Comparison of ENCODE assay signal across 12 cellular contexts in genomic region chr13:110540871-110541525, GRCh38. TPM values are rescaled to one million over a fixed set of nuclear protein-coding genes. Genes with fewer than 3 reads are reported as not detected.
DNase-seq lines count a peak whose midpoint lies in the region; ATAC-seq and TF ChIP-seq lines count a peak whose summit lies in the region.
"Had no signal": no experiment of that assay in that cellular context is flagged by ENCODE, and none has a peak within 500 bp of the region (broad histone marks: within the 10 kb centered on the region; RNA-seq: fewer than 3 reads in every experiment).

No MANE protein-coding gene starts in this region.

- H3K27ac Mint-ChIP-seq in nephron progenitor cell = peak overlapping the region; percentile 92
- H3K27ac Mint-ChIP-seq in CD14-positive monocyte = peak overlapping the region in 3 of 7 donors; percentile 30 to 58 (median 31)
- no peak overlapping the region for H3K27ac Mint-ChIP-seq in activated T-helper 2 cell treated with anti-CD3 and anti-CD28 coated beads, Interferon-gamma antibody, Interleukin-2, Interleukin-4, amounts not matched to agents 10 μg/mL and 5 μg/mL and 100 μg/mL, durations not matched to agents 14 hours and 24 hours and 36 hours
- H3K27ac Mint-ChIP-seq: activated naive CD8-positive, alpha-beta T cell treated with anti-CD3 and anti-CD28 coated beads for 36 hours had no signal

- H3K9me3 Mint-ChIP-seq in nephron progenitor cell (peaks cover 25% of the 10 kb centered on the region), CD14-positive monocyte (peaks cover 0 to 6% (median 5%) of the 10 kb centered on the region in 7 donors)
- H3K9me3 Mint-ChIP-seq in activated T-helper 2 cell treated with anti-CD3 and anti-CD28 coated beads, Interferon-gamma antibody, Interleukin-2, Interleukin-4, amounts not matched to agents 10 μg/mL and 5 μg/mL and 100 μg/mL, durations not matched to agents 14 hours and 24 hours and 36 hours = peaks cover 4% of the 10 kb centered on the region
- H3K9me3 Mint-ChIP-seq: activated naive CD8-positive, alpha-beta T cell treated with anti-CD3 and anti-CD28 coated beads for 36 hours had no signal

- peaks cover 3% of the 10 kb centered on the region for H3K27me3 Mint-ChIP-seq in nephron progenitor cell (ENCODE audit: low read depth, poor library complexity)
- H3K27me3 Mint-ChIP-seq in CD14-positive monocyte (ENCODE audit: low read depth in 3 of 3) = no peaks in the 10 kb centered on the region
- no peaks in the 10 kb centered on the region for H3K27me3 Mint-ChIP-seq in activated T-helper 2 cell treated with anti-CD3 and anti-CD28 coated beads, Interferon-gamma antibody, Interleukin-2, Interleukin-4, amounts not matched to agents 10 μg/mL and 5 μg/mL and 100 μg/mL, durations not matched to agents 14 hours and 24 hours and 36 hours (ENCODE audit: low read depth)
- H3K27me3 Mint-ChIP-seq: activated naive CD8-positive, alpha-beta T cell treated with anti-CD3 and anti-CD28 coated beads for 36 hours had no signal

- peaks cover 0 to 62% (median 39%) of the 10 kb centered on the region in 4 donors for H3K4me1 ChIP-seq in tibial artery

- H3K27ac ChIP-seq in WERI-Rb-1 (no peak overlapping the region), tibial artery (peak overlapping the region; percentile 63 to 65)
- H3K27ac ChIP-seq: SK-N-MC had no signal

- H3K27me3 ChIP-seq in WERI-Rb-1 (ENCODE audit: insufficient read depth, low read depth, severe bottlenecking) = no peaks in the 10 kb centered on the region
- no peaks in the 10 kb centered on the region for H3K27me3 ChIP-seq in tibial artery

- H3K36me3 Mint-ChIP-seq in nephron progenitor cell (ENCODE audit: low read depth) (peaks cover 26% of the 10 kb centered on the region), CD14-positive monocyte (peaks cover 54 to 57% of the 10 kb centered on the region in 2 donors)
- H3K36me3 Mint-ChIP-seq in activated T-helper 2 cell treated with anti-CD3 and anti-CD28 coated beads, Interferon-gamma antibody, Interleukin-2, Interleukin-4, amounts not matched to agents 10 μg/mL and 5 μg/mL and 100 μg/mL, durations not matched to agents 14 hours and 24 hours and 36 hours (ENCODE audit: low read depth) = no peaks in the 10 kb centered on the region

- H3K36me3 ChIP-seq in WERI-Rb-1 (no peaks in the 10 kb centered on the region), tibial artery (no peaks in the 10 kb centered on the region)

- ATAC-seq in left ventricle myocardium superior (peak; percentile 28), HG02678 (IDR thresholded peaks at IDR 0.05; ENCODE audit: unreplicated experiment) (no peak)

- no peak for TF ChIP-seq CTCF in WERI-Rb-1 (IDR thresholded peaks at IDR 0.05; ENCODE audit: low read depth, low read length)
- TF ChIP-seq CTCF in nephron progenitor cell (IDR thresholded peaks at IDR 0.05) = no peak
- TF ChIP-seq CTCF in tibial artery (IDR thresholded peaks at IDR 0.05) = no peak
- TF ChIP-seq CTCF in CD14-positive monocyte (IDR thresholded peaks at IDR 0.05) = no peak

- intact Hi-C loops in left ventricle myocardium superior (cut with micrococcal nuclease) = no loop called here
- intact Hi-C loops in tibial artery (cut with DNase I; ENCODE audit: low total_unique reads) = no loop called here
- intact Hi-C loops in CD14-positive monocyte (cut with micrococcal nuclease) = no loop called here
- intact Hi-C loops in activated T-helper 2 cell treated with anti-CD3 and anti-CD28 coated beads, Interferon-gamma antibody, Interleukin-2, Interleukin-4, amounts not matched to agents 10 μg/mL and 5 μg/mL and 100 μg/mL, durations not matched to agents 14 hours and 24 hours and 36 hours (cut with micrococcal nuclease) = no loop called here

- H3K4me3 Mint-ChIP-seq in nephron progenitor cell = no peak overlapping the region
- no peak overlapping the region for H3K4me3 Mint-ChIP-seq in CD14-positive monocyte
- no peak overlapping the region for H3K4me3 Mint-ChIP-seq in activated T-helper 2 cell treated with anti-CD3 and anti-CD28 coated beads, Interferon-gamma antibody, Interleukin-2, Interleukin-4, amounts not matched to agents 10 μg/mL and 5 μg/mL and 100 μg/mL, durations not matched to agents 14 hours and 24 hours and 36 hours (ENCODE audit: low read depth)
- H3K4me3 Mint-ChIP-seq: activated naive CD8-positive, alpha-beta T cell treated with anti-CD3 and anti-CD28 coated beads for 36 hours had no signal

- H3K9me3 ChIP-seq in WERI-Rb-1 (ENCODE audit: severe bottlenecking) (peaks cover 6% of the 10 kb centered on the region), tibial artery (no peaks in the 10 kb centered on the region)

- H3K4me1 Mint-ChIP-seq in nephron progenitor cell (peaks cover 50% of the 10 kb centered on the region), CD14-positive monocyte (peaks cover 48% of the 10 kb centered on the region)
- H3K4me1 Mint-ChIP-seq in activated T-helper 2 cell treated with anti-CD3 and anti-CD28 coated beads, Interferon-gamma antibody, Interleukin-2, Interleukin-4, amounts not matched to agents 10 μg/mL and 5 μg/mL and 100 μg/mL, durations not matched to agents 14 hours and 24 hours and 36 hours (ENCODE audit: low read depth) = peaks cover 4% of the 10 kb centered on the region

- DNase-seq in WERI-Rb-1 (peak; percentile 43), left ventricle myocardium superior (no peak), nephron progenitor cell (peak; percentile 38), tibial artery (no peak), CD14-positive monocyte (ENCODE audit: low spot score) (no peak)
- DNase-seq in activated naive CD4-positive, alpha-beta T cell treated with anti-CD3 and anti-CD28 coated beads, Interleukin-2, amount 50 U/mL, for 16 hours = no peak
- DNase-seq in activated T-helper 2 cell treated with anti-CD3 and anti-CD28 coated beads, Interferon-gamma antibody, Interleukin-2, Interleukin-4, amounts not matched to agents 10 μg/mL and 5 μg/mL and 100 μg/mL, durations not matched to agents 14 hours and 24 hours and 36 hours (ENCODE audit: low spot score) = no peak
- DNase-seq: activated naive CD8-positive, alpha-beta T cell treated with anti-CD3 and anti-CD28 coated beads for 36 hours; NCI-H1694; NK-92 treated with Interleukin-12 subunit alpha and Interleukin-12 subunit beta, amount 100 ng/mL, for 24 hours had no signal

- no peak overlapping the region for H3K4me3 ChIP-seq in WERI-Rb-1 (ENCODE audit: low read depth, low read length)
- H3K4me3 ChIP-seq in tibial artery = no peak overlapping the region
- H3K4me3 ChIP-seq: SK-N-MC had no signal

RNA-seq across cellular contexts. Expression of gene RAB20, which starts 20.5 kb away (rescaled TPM):
- total RNA-seq in left ventricle myocardium superior = 10.3 TPM
- 10 to 100 TPM; 37.8 to 43.1 TPM for polyA plus RNA-seq in CD14-positive monocyte
- 2.8 and 4.0 TPM in 2 replicates for total RNA-seq in activated T-helper 2 cell treated with anti-CD3 and anti-CD28 coated beads, Interferon-gamma antibody, Interleukin-2, Interleukin-4, amounts not matched to agents 10 μg/mL and 5 μg/mL and 100 μg/mL, durations not matched to agents 14 hours and 24 hours and 36 hours

Comparison
In these comparisons a context has a peak if more than half of its experiments do, and no peak if none do; other contexts are left out.
1. DNase-seq: peak in WERI-Rb-1 (single experiment) and nephron progenitor cell (single experiment); none in left ventricle myocardium superior (single experiment), tibial artery (0 of 2), CD14-positive monocyte (single experiment), activated naive CD4-positive, alpha-beta T cell treated with anti-CD3 and anti-CD28 coated beads, Interleukin-2, amount 50 U/mL, for 16 hours (single experiment) and activated T-helper 2 cell treated with anti-CD3 and anti-CD28 coated beads, Interferon-gamma antibody, Interleukin-2, Interleukin-4, amounts not matched to agents 10 μg/mL and 5 μg/mL and 100 μg/mL, durations not matched to agents 14 hours and 24 hours and 36 hours (single experiment).